ENCODE assay signal across 7 cellular contexts in genomic region chr1:62394646-62395045, GRCh38.
"Had no signal": no experiment of that assay in that cellular context is flagged by ENCODE, and none has a peak within 500 bp of the region (broad histone marks: within the 10 kb centered on the region; RNA-seq: fewer than 3 reads in every experiment).

No MANE protein-coding gene starts in this region.

- H3K9me3 Mint-ChIP-seq: HFFc6, IgD-negative memory B cell had no signal

- H3K36me3 Mint-ChIP-seq: IgD-negative memory B cell had no signal

- H3K36me3 ChIP-seq: HAP-1 had no signal

- H3K4me3 Mint-ChIP-seq: HFFc6, IgD-negative memory B cell had no signal

- ATAC-seq: HCT116 had no signal

- H3K4me3 ChIP-seq: GM23248, HAP-1 had no signal

- H3K27ac ChIP-seq: GM23248 had no signal

- H3K9me3 ChIP-seq: HAP-1 had no signal

- H3K27ac Mint-ChIP-seq: HFFc6 had no signal

- DNase-seq: GOT3, H7, HFFc6 had no signal
